Comparison of ENCODE assay signal across 19 cellular contexts in genomic region chr3:169699070-169699469, GRCh38. TPM values are rescaled to one million over a fixed set of nuclear protein-coding genes. Genes with fewer than 3 reads are reported as not detected.
DNase-seq lines count a peak whose midpoint lies in the region; ATAC-seq and TF ChIP-seq lines count a peak whose summit lies in the region.
"Had no signal": no experiment of that assay in that cellular context is flagged by ENCODE, and none has a peak within 500 bp of the region (broad histone marks: within the 10 kb centered on the region; RNA-seq: fewer than 3 reads in every experiment).

No MANE protein-coding gene starts in this region.

- no peak for TF ChIP-seq EP300 in gastroesophageal sphincter (IDR thresholded peaks at IDR 0.05)
- no peak for TF ChIP-seq EP300 in ovary (IDR thresholded peaks at IDR 0.05)

- WGBS in gastroesophageal sphincter (ENCODE audit: low coverage in 1 of 2), 2 donors: 13 to 25% methylated on average over 1 of the region's 1 CpG
- 26 to 42% (median 38%) methylated on average over 1 of the region's 1 CpG for WGBS in ovary, 3 donors

- H3K9me3 Mint-ChIP-seq in nephron progenitor cell: no peaks in the 10 kb centered on the region
- H3K9me3 Mint-ChIP-seq: T-helper 2 cell treated with Interferon-gamma antibody and Interleukin-4, amounts not matched to agents 5 μg/mL and 100 μg/mL, for 36 hours had no signal

- H3K4me1 Mint-ChIP-seq in nephron progenitor cell: peaks cover 21% of the 10 kb centered on the region

- H3K27ac Mint-ChIP-seq in nephron progenitor cell: no peak overlapping the region
- H3K27ac Mint-ChIP-seq: activated T-cell treated with anti-CD3 and anti-CD28 coated beads, Interleukin-2, amount 50 U/mL, for 72 hours; T-helper 2 cell treated with Interferon-gamma antibody and Interleukin-4, amounts not matched to agents 5 μg/mL and 100 μg/mL, for 36 hours had no signal

- no peak overlapping the region for H3K4me3 Mint-ChIP-seq in nephron progenitor cell
- H3K4me3 Mint-ChIP-seq: activated T-cell treated with anti-CD3 and anti-CD28 coated beads, Interleukin-2, amount 50 U/mL, for 72 hours; T-helper 2 cell treated with Interferon-gamma antibody and Interleukin-4, amounts not matched to agents 5 μg/mL and 100 μg/mL, for 36 hours had no signal

- no peak overlapping the region for H3K4me3 ChIP-seq in gastroesophageal sphincter
- no peak overlapping the region for H3K4me3 ChIP-seq in ovary
- H3K4me3 ChIP-seq: PC-9, SK-N-MC had no signal

- ATAC-seq in Right ventricle myocardium inferior (peak; percentile 56), gastroesophageal sphincter (peak; percentile 13)
- ATAC-seq: activated T-cell treated with anti-CD3 and anti-CD28 coated beads, Interleukin-2, amount 50 U/mL, for 72 hours; foreskin keratinocyte had no signal

- no peaks in the 10 kb centered on the region for H3K27me3 ChIP-seq in gastroesophageal sphincter
- no peaks in the 10 kb centered on the region for H3K27me3 ChIP-seq in ovary
- H3K27me3 ChIP-seq: neutrophil had no signal

- intact Hi-C loops in Right ventricle myocardium inferior (cut with DNase I) (no loop called here), cardiac septum (cut with DNase I) (no loop called here), ovary (cut with DNase I) (no loop called here)

- H3K9me3 ChIP-seq in gastroesophageal sphincter: no peaks in the 10 kb centered on the region
- no peaks in the 10 kb centered on the region for H3K9me3 ChIP-seq in ovary
- H3K9me3 ChIP-seq: neutrophil had no signal

- H3K27me3 Mint-ChIP-seq in nephron progenitor cell (ENCODE audit: low read depth, poor library complexity): peaks cover 5% of the 10 kb centered on the region

- no peaks in the 10 kb centered on the region for H3K36me3 Mint-ChIP-seq in nephron progenitor cell (ENCODE audit: low read depth)

- DNase-seq in Right ventricle myocardium inferior (ENCODE audit: missing footprints) (no peak), cardiac septum (ENCODE audit: low spot score) (no peak), putamen (ENCODE audit: low spot score) (peak; percentile 2), nephron progenitor cell (no peak), activated gamma-delta T cell (lab: John Stamatoyannopoulos, UW) (no peak), GM19240 (ENCODE audit: insufficient read length, low spot score) (no peak), ovary (no peak)
- DNase-seq: 8988T; activated T-cell treated with anti-CD3 and anti-CD28 coated beads, Interleukin-2, amount 50 U/mL, for 72 hours; central memory CD4-positive, alpha-beta T cell; foreskin keratinocyte; NCI-H1436; NCI-H82; stimulated activated CD4-positive, alpha-beta T cell treated with anti-CD3 and anti-CD28 coated beads, Interleukin-2, amount 100 ng/mL, for 48 hours had no signal

- TF ChIP-seq POLR2A in gastroesophageal sphincter (IDR thresholded peaks at IDR 0.05): no peak
- TF ChIP-seq POLR2A in ovary (IDR thresholded peaks at IDR 0.05): no peak

- TF ChIP-seq CTCF in gastroesophageal sphincter (IDR thresholded peaks at IDR 0.05) (no peak), nephron progenitor cell (IDR thresholded peaks at IDR 0.05) (no peak), ovary (IDR thresholded peaks at IDR 0.05) (no peak)

- H3K36me3 ChIP-seq in gastroesophageal sphincter (no peaks in the 10 kb centered on the region), ovary (no peaks in the 10 kb centered on the region)
- H3K36me3 ChIP-seq: neutrophil had no signal

- H3K4me1 ChIP-seq in gastroesophageal sphincter (peaks cover 12 to 48% (median 28%) of the 10 kb centered on the region in 3 donors), ovary (ENCODE audit: insufficient read depth) (peaks cover 17% of the 10 kb centered on the region)
- H3K4me1 ChIP-seq: foreskin keratinocyte had no signal

- H3K27ac ChIP-seq in gastroesophageal sphincter (peak overlapping the region; percentile 84 to 96 (median 87)), ovary (peak overlapping the region in 1 of 2 donors; percentile 11)
- H3K27ac ChIP-seq: foreskin keratinocyte, neutrophil, PC-9, SK-N-MC had no signal

RNA-seq across cellular contexts. Expression of gene MECOM, which starts 35.6 kb away (rescaled TPM):
- total RNA-seq in Right ventricle myocardium inferior (20.0 TPM), cardiac septum (18.7 TPM), gastroesophageal sphincter (10 to 100 TPM; 13.7 to 92.6 (median 55.6) TPM), ovary (10 to 100 TPM in 3 of 7 donors, 1 to 10 TPM in 4; 4.3 to 24.1 (median 9.0) TPM)
- polyA plus RNA-seq in ovary: 1 to 10 TPM; 5.9 to 6.2 TPM
- total RNA-seq: activated T-cell treated with anti-CD3 and anti-CD28 coated beads, Interleukin-2, amount 50 U/mL, for 72 hours had no signal
